In the genomic region with DNA sequence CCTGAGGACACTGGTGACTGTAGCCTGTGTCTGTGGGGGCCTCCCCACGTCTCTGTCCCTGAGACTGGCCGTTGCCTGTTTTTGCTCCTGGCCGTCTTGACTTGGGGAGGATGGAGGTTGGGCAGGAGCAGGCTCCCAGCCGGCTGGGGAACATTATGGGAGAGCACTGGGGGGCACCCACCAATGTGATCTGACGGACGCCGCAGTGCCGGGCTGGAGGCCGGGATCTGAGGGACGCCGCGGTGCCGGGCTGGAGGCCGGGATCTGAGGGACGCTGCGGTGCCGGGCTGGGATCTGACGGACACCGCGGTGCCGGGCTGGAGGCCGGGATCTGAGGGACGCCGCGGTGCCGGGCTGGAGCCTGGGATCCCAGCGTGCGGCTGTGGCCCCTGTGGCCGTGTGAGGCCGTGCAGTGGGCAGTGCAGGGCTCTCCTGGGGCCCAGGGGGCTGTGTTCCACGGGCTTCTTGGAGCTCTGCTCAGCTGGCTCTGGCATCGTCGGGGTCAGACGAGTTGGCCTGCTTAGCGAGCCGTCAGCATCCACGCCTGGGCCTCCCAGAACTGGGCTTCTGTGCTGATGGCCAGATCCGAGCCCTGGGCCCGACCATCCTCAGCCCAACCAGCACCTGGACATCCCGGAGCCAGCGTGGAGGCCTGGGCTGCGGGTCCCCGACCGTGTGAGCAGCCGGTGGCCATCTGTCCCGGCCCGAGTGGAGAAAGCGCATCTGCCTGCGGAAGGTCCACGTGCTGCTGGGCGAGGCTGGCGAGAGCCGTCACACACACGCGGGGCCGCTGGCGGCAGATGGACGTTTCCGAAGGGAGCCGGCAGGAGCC, we compare ENCODE assay signal across 16 cellular contexts. TPM values are rescaled to one million over a fixed set of nuclear protein-coding genes. Genes with fewer than 3 reads are reported as not detected.
DNase-seq lines count a peak whose midpoint lies in the region; ATAC-seq and TF ChIP-seq lines count a peak whose summit lies in the region.
"Had no signal": no experiment of that assay in that cellular context is flagged by ENCODE, and none has a peak within 500 bp of the region (broad histone marks: within the 10 kb centered on the region; RNA-seq: fewer than 3 reads in every experiment).

No MANE protein-coding gene starts in this region.

- no peak for ATAC-seq in T-helper 17 cell
- no peak for ATAC-seq in upper lobe of right lung
- ATAC-seq: activated CD4-positive, CD25-positive, alpha-beta regulatory T cell treated with anti-CD3 and anti-CD28 coated beads, Interleukin-2, amount 50 U/mL, for 24 hours; GM12878 had no signal

- H2AFZ ChIP-seq in osteoblast (ENCODE audit: low read length), result no peak overlapping the region
- H2AFZ ChIP-seq in hepatocyte, result no peak overlapping the region

- 87 to 100% methylated on average over 1 to 6 of the region's 60 CpGs for WGBS in esophagus squamous epithelium, 2 donors
- WGBS in hepatocyte (ENCODE audit: low lambda C conversion rate, missing lambda C conversion rate), result 91% methylated on average over 55 of the region's 60 CpGs

- H3K27me3 ChIP-seq in esophagus squamous epithelium (no peaks in the 10 kb centered on the region), osteoblast (ENCODE audit: insufficient read depth, low read length) (no peaks in the 10 kb centered on the region), upper lobe of right lung (no peaks in the 10 kb centered on the region), hepatocyte (no peaks in the 10 kb centered on the region)

- H3K4me1 ChIP-seq in esophagus squamous epithelium (peaks cover 33 to 81% (median 44%) of the 10 kb centered on the region in 3 donors), osteoblast (ENCODE audit: insufficient read depth, low read length) (peaks cover 43% of the 10 kb centered on the region), upper lobe of right lung (peaks cover 59% of the 10 kb centered on the region), hepatocyte (ENCODE audit: insufficient read depth) (peaks cover 26% of the 10 kb centered on the region)

- no peak for TF ChIP-seq CTCF in esophagus squamous epithelium (IDR thresholded peaks at IDR 0.05)
- no peak for TF ChIP-seq CTCF in osteoblast (IDR thresholded peaks at IDR 0.05; ENCODE audit: extremely low read depth, low read depth, low read length)
- no peak for TF ChIP-seq CTCF in upper lobe of right lung (IDR thresholded peaks at IDR 0.05)
- TF ChIP-seq CTCF in hepatocyte (IDR thresholded peaks at IDR 0.05; ENCODE audit: poor library complexity), result no peak

- TF ChIP-seq POLR2A in esophagus squamous epithelium (IDR thresholded peaks at IDR 0.05), result no peak

- intact Hi-C loops in esophagus squamous epithelium (cut with DNase I), result loop anchor here (5.0 kb wide), 1 partner anchor 89 kb away; no protein-coding TSS in a partner anchor
- intact Hi-C loops in upper lobe of right lung (cut with DNase I), result no loop called here

- H3K9me2 ChIP-seq in hepatocyte (replicated peaks; ENCODE audit: insufficient read depth), result no peaks in the 10 kb centered on the region

- H4K20me1 ChIP-seq in osteoblast (ENCODE audit: insufficient read depth, low read length) (peaks cover 27% of the 10 kb centered on the region), hepatocyte (ENCODE audit: insufficient read depth, poor library complexity, severe bottlenecking) (no peaks in the 10 kb centered on the region)

- no peak overlapping the region for H3K27ac Mint-ChIP-seq in T-helper 17 cell
- H3K27ac Mint-ChIP-seq: stimulated activated naive CD8-positive, alpha-beta T cell treated with anti-CD3 and anti-CD28 coated beads, Interleukin-15, Interleukin-2, amounts not matched to agents 100 ng/mL and 50 ng/mL, for 24 hours had no signal

- H3K4me2 ChIP-seq in osteoblast (ENCODE audit: insufficient read depth, low read length) (no peak overlapping the region), hepatocyte (no peak overlapping the region)

- H3K79me2 ChIP-seq in osteoblast (ENCODE audit: insufficient read depth, low read length) (peaks cover 6% of the 10 kb centered on the region), hepatocyte (no peaks in the 10 kb centered on the region)

- DNase-seq in T-helper 17 cell (no peak), esophagus squamous epithelium (lab: John Stamatoyannopoulos, UW) (no peak), osteoblast (ENCODE audit: insufficient read length, low spot score, missing footprints) (peak; percentile 89), upper lobe of right lung (no peak), NCI-H1417 (lab: John Stamatoyannopoulos, UW) (no peak), hepatocyte (ENCODE audit: low spot score) (no peak)
- no peak for DNase-seq in activated CD4-positive, CD25-positive, alpha-beta regulatory T cell treated with anti-CD3 and anti-CD28 coated beads, Interleukin-2, amount 50 U/mL, for 72 hours
- DNase-seq: activated CD8-positive, alpha-beta memory T cell treated with anti-CD3 and anti-CD28 coated beads, Interleukin-2, amount 50 U/mL, for 48 hours; activated naive CD8-positive, alpha-beta T cell treated with anti-CD3 and anti-CD28 coated beads for 36 hours; CD4-positive, CD25-positive, alpha-beta regulatory T cell; NCI-H2029 treated with DMSO at 0.1 percent for 48 hours had no signal

- H3K27ac ChIP-seq in esophagus squamous epithelium, result peak overlapping the region; percentile 58 to 91 (median 82)
- H3K27ac ChIP-seq in osteoblast (ENCODE audit: low read depth, low read length), result peak overlapping the region; percentile 45
- H3K27ac ChIP-seq in upper lobe of right lung, result peak overlapping the region; percentile 36
- H3K27ac ChIP-seq in hepatocyte, result no peak overlapping the region

- peak overlapping the region; percentile 75 for H3K4me3 Mint-ChIP-seq in T-helper 17 cell
- H3K4me3 Mint-ChIP-seq: neural crest cell had no signal

- H3K9me3 ChIP-seq in T-helper 17 cell (ENCODE audit: control insufficient read depth, low read length, poor library complexity, severe bottlenecking), result no peaks in the 10 kb centered on the region
- H3K9me3 ChIP-seq in esophagus squamous epithelium, result no peaks in the 10 kb centered on the region
- H3K9me3 ChIP-seq in osteoblast (ENCODE audit: low read depth, low read length), result no peaks in the 10 kb centered on the region
- H3K9me3 ChIP-seq in upper lobe of right lung, result no peaks in the 10 kb centered on the region
- no peaks in the 10 kb centered on the region for H3K9me3 ChIP-seq in hepatocyte (ENCODE audit: low read depth)

- no peak overlapping the region for H3K4me3 ChIP-seq in esophagus squamous epithelium
- H3K4me3 ChIP-seq in osteoblast (ENCODE audit: insufficient read depth, low read length), result no peak overlapping the region
- H3K4me3 ChIP-seq in upper lobe of right lung, result no peak overlapping the region
- H3K4me3 ChIP-seq in hepatocyte, result no peak overlapping the region
- H3K4me3 ChIP-seq: GM12878, lung had no signal

- peaks cover 18% of the 10 kb centered on the region for H3K4me1 Mint-ChIP-seq in T-helper 17 cell

- no peaks in the 10 kb centered on the region for H3K27me3 Mint-ChIP-seq in T-helper 17 cell
- H3K27me3 Mint-ChIP-seq: activated naive CD8-positive, alpha-beta T cell treated with anti-CD3 and anti-CD28 coated beads for 36 hours had no signal

- H3K36me3 ChIP-seq in esophagus squamous epithelium (peaks cover 2 to 24% (median 6%) of the 10 kb centered on the region in 3 donors), osteoblast (ENCODE audit: insufficient read depth, low read length) (peaks cover 28% of the 10 kb centered on the region), upper lobe of right lung (peaks cover 3% of the 10 kb centered on the region), hepatocyte (replicated peaks; ENCODE audit: insufficient read depth, low read depth) (no peaks in the 10 kb centered on the region)

- H3K36me3 Mint-ChIP-seq in T-helper 17 cell (ENCODE audit: low read depth), result peaks cover 5% of the 10 kb centered on the region

RNA-seq across cellular contexts. Expression of a gene that starts 45.8 kb away (rescaled TPM):
- total RNA-seq in T-helper 17 cell (1 to 10 TPM; 2.2 to 3.8 TPM), esophagus squamous epithelium (100 to 1,000 TPM in 1 of 4 donors, 10 to 100 TPM in 3; 43.0 to 112 (median 68.5) TPM), osteoblast (417 and 480 TPM in 2 replicates), upper lobe of right lung (197 TPM), hepatocyte (62.5 and 70.0 TPM in 2 replicates)
- polyA plus RNA-seq in hepatocyte, result 146 and 163 TPM in 2 replicates

RNA-seq across cellular contexts. Expression of a gene that starts 59.0 kb away (rescaled TPM):
- total RNA-seq in T-helper 17 cell, result 1 to 10 TPM in 1 of 2 donors, under 1 TPM in 1; 0.86 to 1.4 TPM
- 1 to 10 TPM in 2 of 4 donors, under 1 TPM in 1, not detected in 1; 0.30 to 9.2 (median 3.2) TPM for total RNA-seq in esophagus squamous epithelium
- total RNA-seq in osteoblast, result 1.8 and 2.9 TPM in 2 replicates
- total RNA-seq in upper lobe of right lung, result 43.6 TPM
- 0.10 and 1.5 TPM in 2 replicates for total RNA-seq in hepatocyte
- 4.0 and 6.3 TPM in 2 replicates for polyA plus RNA-seq in hepatocyte

Comparison
In these comparisons a context has a peak if more than half of its experiments do, and no peak if none do; other contexts are left out.
1. RNA of a gene that starts 45.8 kb away (total RNA-seq): 417 to 480 TPM in osteoblast, 197 TPM in upper lobe of right lung (single experiment), 62.5 to 70.0 TPM in hepatocyte and 43.0 to 112 TPM in esophagus squamous epithelium; 2.2 to 3.8 TPM in T-helper 17 cell; every median in the first group is over 4 times any median in the second.